ENCODE assay signal across 9 cellular contexts in genomic region chr5:111072949-111073682, GRCh38. TPM values are rescaled to one million over a fixed set of nuclear protein-coding genes. Genes with fewer than 3 reads are reported as not detected.
DNase-seq lines count a peak whose midpoint lies in the region; ATAC-seq, FAIRE-seq and TF ChIP-seq lines count a peak whose summit lies in the region.
"Had no signal": no experiment of that assay in that cellular context is flagged by ENCODE, and none has a peak within 500 bp of the region (broad histone marks: within the 10 kb centered on the region; RNA-seq: fewer than 3 reads in every experiment).

No MANE protein-coding gene starts in this region.

- CTCF ChIA-PET in OCI-LY7 (lab: Charles Lee; ENCODE audit: unreplicated experiment) = no interaction called here

- H3K4me2 ChIP-seq in OCI-LY7 (ENCODE audit: low read length) = peak overlapping the region; percentile 56

- FAIRE-seq in pancreas (lab: Jason Lieb, UNC) (no peak), urothelium cell line (lab: Jason Lieb, UNC) (no peak)

- peaks cover 0 to 7% (median 0%) of the 10 kb centered on the region in 4 donors for H3K27me3 ChIP-seq in pancreas

- H3K9me3 ChIP-seq in OCI-LY7 (ENCODE audit: low read length) (no peaks in the 10 kb centered on the region), pancreas (no peaks in the 10 kb centered on the region)

- intact Hi-C loops in OCI-LY7 (cut with micrococcal nuclease; ENCODE audit: unreplicated experiment) (no loop called here), head of caudate nucleus (cut with DNase I) (no loop called here), pancreas (cut with DNase I) (no loop called here)

- ATAC-seq in HG03139 (IDR thresholded peaks at IDR 0.05; ENCODE audit: unreplicated experiment) (peak; percentile 73), pancreas (peak; percentile 64 to 90 (median 82))

- POLR2A ChIA-PET in OCI-LY7 (lab: Charles Lee) = no interaction called here

- WGBS in pancreas, 2 donors = 0 to 1% methylated on average over 42 to 44 of the region's 44 CpGs

- no peaks in the 10 kb centered on the region for H4K20me1 ChIP-seq in OCI-LY7 (ENCODE audit: insufficient read depth, low read length)

- no TSS peak for BruUV-seq in OCI-LY7 (replicated peaks; lab: Mats Ljungman, UMichigan)

- H2AFZ ChIP-seq in OCI-LY7 (ENCODE audit: low read length) = peak overlapping the region; percentile 73

- H3K27ac ChIP-seq in OCI-LY7 (ENCODE audit: low read depth, low read length, poor library complexity, severe bottlenecking) (no peak overlapping the region), pancreas (no peak overlapping the region)

- peaks cover 17% of the 10 kb centered on the region for H3K4me1 ChIP-seq in OCI-LY7 (ENCODE audit: insufficient read depth, low read length, poor library complexity, severe bottlenecking)
- H3K4me1 ChIP-seq in pancreas = peaks cover 0 to 3% (median 0%) of the 10 kb centered on the region in 3 donors

- no peaks in the 10 kb centered on the region for H3K36me3 ChIP-seq in OCI-LY7 (ENCODE audit: insufficient read depth, low read length)
- no peaks in the 10 kb centered on the region for H3K36me3 ChIP-seq in pancreas

- H3K4me3 ChIP-seq in OCI-LY7 (ENCODE audit: low read depth, low read length, poor library complexity, severe bottlenecking) (peak overlapping the region; percentile 61), pancreas (peak overlapping the region; percentile 10 to 54 (median 31))

- H3K79me2 ChIP-seq in OCI-LY7 (ENCODE audit: insufficient read depth, low read depth, low read length) = no peaks in the 10 kb centered on the region

- DNase-seq in NCI-H1417 (lab: John Stamatoyannopoulos, UW) (peak; percentile 32 to 60 (median 48)), NCI-H1417 treated with DMSO at 0.1 percent for 48 hours (lab: John Stamatoyannopoulos, UW) (no peak), OCI-LY7 (ENCODE audit: low spot score) (peak; percentile 38), head of caudate nucleus (peak in 39 of 42 donors; percentile 5 to 70 (median 36)), pancreas (peak in 5 of 6 donors; percentile 16 to 63 (median 37)), urothelium cell line (ENCODE audit: low spot score) (peak; percentile 84)
- peak; percentile 24 for DNase-seq in activated T-helper 9 cell treated with anti-CD3 and anti-CD28 coated beads, Interleukin-2, amount 50 U/mL, for 16 hours (ENCODE audit: low read depth)
- DNase-seq: DND-41 had no signal

- no peaks in the 10 kb centered on the region for H3K9me2 ChIP-seq in OCI-LY7 (ENCODE audit: insufficient read depth, low read length)

- no peak for TF ChIP-seq CTCF in OCI-LY7 (conservative IDR thresholded peaks at IDR 0.05; ENCODE audit: low read length)
- no peak for TF ChIP-seq CTCF in pancreas (IDR thresholded peaks at IDR 0.05)

RNA-seq across cellular contexts. Expression of gene TSLP, which starts 1.6 kb away (rescaled TPM):
- total RNA-seq in OCI-LY7 (2014; rRNA removed; shearing (Covaris generic)) = 0.05 TPM in 1 of 2 replicates, not detected in the other
- total RNA-seq in OCI-LY7 (2022) = not detected in 2 replicates
- under 1 TPM in 3 of 6 donors, not detected in 3; 0.09 to 0.13 (median 0.12) TPM for total RNA-seq in pancreas
- polyA plus RNA-seq in pancreas = under 1 TPM; 0.11 to 0.23 TPM

RNA-seq across cellular contexts. Expression of gene WDR36, which starts 19.0 kb away (rescaled TPM):
- total RNA-seq in OCI-LY7 (2014; rRNA removed; shearing (Covaris generic)) = 39.1 and 46.5 TPM in 2 replicates
- total RNA-seq in OCI-LY7 (2022) (41.9 and 49.4 TPM in 2 replicates), pancreas (10 to 100 TPM in 4 of 6 donors, 1 to 10 TPM in 2; 6.5 to 12.4 (median 11.0) TPM)
- polyA plus RNA-seq in pancreas = 1 to 10 TPM; 3.5 to 5.2 TPM
